20 cellular contexts compared by ENCODE assay signal in the genomic region with DNA sequence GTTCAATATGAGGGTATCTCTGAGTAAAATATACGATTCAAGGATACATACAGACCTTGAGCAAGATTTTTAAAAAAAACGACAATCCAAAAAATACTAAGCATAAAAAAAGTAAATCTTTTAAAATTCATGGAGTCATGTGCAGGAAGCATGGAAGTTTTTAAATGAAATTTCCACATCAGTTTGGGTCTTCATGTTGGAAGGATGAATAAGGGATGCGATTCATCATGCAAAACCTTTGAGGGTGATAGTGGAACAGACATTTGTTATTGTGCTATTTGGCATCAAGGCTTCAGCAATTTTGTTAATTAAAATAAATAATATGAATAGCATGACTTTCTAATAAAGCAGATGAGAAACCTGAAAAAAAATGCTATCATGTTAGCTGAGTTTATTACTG.
"Had no signal": no experiment of that assay in that cellular context is flagged by ENCODE, and none has a peak within 500 bp of the region (broad histone marks: within the 10 kb centered on the region; RNA-seq: fewer than 3 reads in every experiment).

No MANE protein-coding gene starts in this region.

- DNase-seq: activated CD4-positive, alpha-beta T cell treated with anti-CD3 and anti-CD28 coated beads for 48 hours; activated CD8-positive, alpha-beta memory T cell treated with anti-CD3 and anti-CD28 coated beads, Interleukin-2, amount 50 U/mL, for 4 hours; activated CD8-positive, alpha-beta T cell treated with anti-CD3 and anti-CD28 coated beads, Interleukin-2, amount 10 ng/mL, durations not matched to agents 7 days and 5 days; activated effector memory CD4-positive, alpha-beta T cell treated with anti-CD3 and anti-CD28 coated beads, Interleukin-2, amount 50 U/mL, for 16 hours; activated T-cell treated with anti-CD3 and anti-CD28 coated beads, Interleukin-2, amount 50 U/mL, for 48 hours; body of pancreas; effector memory CD4-positive, alpha-beta T cell; hippocampal formation; kidney glomerular epithelial cell; left ventricle myocardium superior; naive thymus-derived CD8-positive, alpha-beta T cell; occipital lobe; T-helper 2 cell; tibial artery; uterus had no signal

- H3K27me3 ChIP-seq: body of pancreas, right atrium auricular region, tibial artery, uterus had no signal

- H3K27me3 Mint-ChIP-seq: activated naive CD4-positive, alpha-beta T cell treated with anti-CD3 and anti-CD28 coated beads, Interleukin-2, amount 50 U/mL, for 24 hours; dendritic cell treated with granulocyte-macrophage colony-stimulating factor and Interleukin-4, amounts not matched to agents 40 ng/mL and 50 ng/mL, for 4 days; naive thymus-derived CD8-positive, alpha-beta T cell had no signal

- H3K9me3 ChIP-seq: body of pancreas, right atrium auricular region, tibial artery, uterus had no signal

- ATAC-seq: activated CD8-positive, alpha-beta T cell treated with anti-CD3 and anti-CD28 coated beads, Interleukin-2, amount 10 ng/mL, durations not matched to agents 7 days and 5 days; body of pancreas; left ventricle myocardium superior; naive thymus-derived CD8-positive, alpha-beta T cell; WTC11 had no signal

- H3K27ac ChIP-seq: body of pancreas, right atrium auricular region, skin epidermis, tibial artery, uterus had no signal

- H3K4me1 Mint-ChIP-seq: activated naive CD4-positive, alpha-beta T cell treated with anti-CD3 and anti-CD28 coated beads, Interleukin-2, amount 50 U/mL, for 24 hours; naive thymus-derived CD8-positive, alpha-beta T cell; WTC11 had no signal

- H3K36me3 ChIP-seq: right atrium auricular region, tibial artery, uterus had no signal

- H3K27ac Mint-ChIP-seq: activated CD8-positive, alpha-beta T cell treated with anti-CD3 and anti-CD28 coated beads, Interleukin-2, amount 10 ng/mL, durations not matched to agents 7 days and 5 days; activated naive CD4-positive, alpha-beta T cell treated with anti-CD3 and anti-CD28 coated beads, Interleukin-2, amount 50 U/mL, for 24 hours; dendritic cell treated with granulocyte-macrophage colony-stimulating factor and Interleukin-4, amounts not matched to agents 40 ng/mL and 50 ng/mL, for 4 days; naive thymus-derived CD8-positive, alpha-beta T cell; WTC11 had no signal

- H3K4me3 Mint-ChIP-seq: activated CD8-positive, alpha-beta T cell treated with anti-CD3 and anti-CD28 coated beads, Interleukin-2, amount 10 ng/mL, durations not matched to agents 7 days and 5 days; activated naive CD4-positive, alpha-beta T cell treated with anti-CD3 and anti-CD28 coated beads, Interleukin-2, amount 50 U/mL, for 24 hours; dendritic cell treated with granulocyte-macrophage colony-stimulating factor and Interleukin-4, amounts not matched to agents 40 ng/mL and 50 ng/mL, for 4 days; naive thymus-derived CD8-positive, alpha-beta T cell; WTC11 had no signal

- H3K4me1 ChIP-seq: body of pancreas, right atrium auricular region, tibial artery, uterus had no signal

- H3K4me3 ChIP-seq: body of pancreas, right atrium auricular region, skin epidermis, tibial artery, uterus had no signal

- H3K9me3 Mint-ChIP-seq: dendritic cell treated with granulocyte-macrophage colony-stimulating factor and Interleukin-4, amounts not matched to agents 40 ng/mL and 50 ng/mL, for 4 days had no signal

- H3K36me3 Mint-ChIP-seq: activated naive CD4-positive, alpha-beta T cell treated with anti-CD3 and anti-CD28 coated beads, Interleukin-2, amount 50 U/mL, for 24 hours; naive thymus-derived CD8-positive, alpha-beta T cell had no signal
